14 cellular contexts compared by ENCODE assay signal in the genomic region with DNA sequence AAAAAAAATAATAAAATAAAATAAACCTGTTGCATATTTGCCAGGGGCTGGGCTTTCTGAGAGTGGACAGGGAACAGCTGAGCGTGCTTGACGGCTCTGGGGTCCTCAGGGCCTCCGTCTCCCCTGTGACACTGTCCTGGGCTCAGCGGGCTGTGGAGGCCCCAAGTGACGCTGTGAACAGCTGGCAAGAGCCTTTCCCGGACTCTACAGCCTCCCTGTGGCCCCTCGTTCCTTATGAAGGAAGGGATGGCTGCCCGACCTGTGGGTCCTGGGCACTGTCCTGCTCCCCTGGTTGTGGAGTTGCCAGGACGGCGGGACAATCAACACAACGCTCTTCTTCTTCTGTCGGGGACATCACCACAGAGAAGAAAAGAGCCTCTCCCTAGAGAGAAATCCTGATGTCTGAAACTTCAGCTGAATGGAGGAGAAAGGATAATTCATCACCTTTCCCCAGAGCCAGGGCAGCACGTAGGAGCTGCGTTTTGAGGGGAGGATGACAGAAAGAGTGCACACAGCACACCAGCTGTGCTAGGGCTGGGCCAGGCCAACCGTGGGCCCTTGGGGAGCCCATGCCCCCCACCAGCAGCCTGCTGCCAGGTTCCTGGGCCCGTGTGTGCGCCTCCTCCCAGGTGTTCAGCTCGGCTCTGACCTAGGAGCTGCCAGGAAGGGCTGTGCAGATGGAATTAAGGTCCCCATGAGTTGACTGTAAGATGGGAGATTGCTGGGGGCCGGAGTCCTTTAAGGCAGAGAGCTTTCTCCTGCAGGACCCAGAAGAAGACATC. TPM values are rescaled to one million over a fixed set of nuclear protein-coding genes. Genes with fewer than 3 reads are reported as not detected.
A peak's percentile ranks its signal among the peaks of the same experiment; 100 is the strongest.
DNase-seq lines count a peak whose midpoint lies in the region; ATAC-seq, FAIRE-seq and TF ChIP-seq lines count a peak whose summit lies in the region.
"Had no signal": no experiment of that assay in that cellular context is flagged by ENCODE, and none has a peak within 500 bp of the region (broad histone marks: within the 10 kb centered on the region; RNA-seq: fewer than 3 reads in every experiment).

No MANE protein-coding gene starts in this region.

- TF ChIP-seq CTCF in MM.1S (IDR thresholded peaks at IDR 0.05; ENCODE audit: low read length) (no peak), H1 (IDR thresholded peaks at IDR 0.05; ENCODE audit: control extremely low read depth in 1 of 3, insufficient read depth in 1 of 3, low read depth in 1 of 3, low read length in 3 of 3) (no peak)

- H4K91ac ChIP-seq in H1 (replicated peaks; ENCODE audit: insufficient read length, low read length), result no peak overlapping the region

- no peak for DNase-seq in activated naive CD8-positive, alpha-beta T cell treated with anti-CD3 and anti-CD28 coated beads for 36 hours
- DNase-seq in MM.1S, result no peak
- DNase-seq in H1 (ENCODE audit: low read depth in 1 of 2, low spot score in 2 of 2), result no peak
- DNase-seq in GM19238 (ENCODE audit: insufficient read length, low spot score), result no peak
- DNase-seq in GM03348 (ENCODE audit: low spot score), result no peak
- DNase-seq: BE2C, DMS153, EL, NCI-H1048, NCI-H2107, NCI-H446, PC-3 had no signal

- H2AFZ ChIP-seq in MM.1S (ENCODE audit: low read length) (no peak overlapping the region), H1 (ENCODE audit: low read length) (no peak overlapping the region)

- TF ChIP-seq RAD21 in H1 (IDR thresholded peaks at IDR 0.05 in 1 of 2, conservative IDR thresholded peaks at IDR 0.05 in 1 of 2; ENCODE audit: low read depth in 2 of 2, low read length in 2 of 2), result no peak

- peak overlapping the region; percentile 51 for H3K27ac Mint-ChIP-seq in activated naive CD8-positive, alpha-beta T cell
- H3K27ac Mint-ChIP-seq in activated naive CD8-positive, alpha-beta T cell treated with anti-CD3 and anti-CD28 coated beads for 36 hours, result no peak overlapping the region

- no peaks in the 10 kb centered on the region for H3K79me2 ChIP-seq in MM.1S (ENCODE audit: low read length)
- no peaks in the 10 kb centered on the region for H3K79me2 ChIP-seq in H1 (ENCODE audit: control insufficient read depth in 1 of 2, insufficient read depth in 2 of 2, low read length in 2 of 2)

- H4K5ac ChIP-seq in H1 (ENCODE audit: insufficient read length, low read depth, low read length), result no peak overlapping the region

- H2AK5ac ChIP-seq in H1 (ENCODE audit: low read depth, low read length), result no peak overlapping the region

- H3K4me1 Mint-ChIP-seq in activated naive CD8-positive, alpha-beta T cell (ENCODE audit: low read depth), result peaks cover 38% of the 10 kb centered on the region
- peaks cover 48% of the 10 kb centered on the region for H3K4me1 Mint-ChIP-seq in activated naive CD8-positive, alpha-beta T cell treated with anti-CD3 and anti-CD28 coated beads for 36 hours

- H4K20me1 ChIP-seq in MM.1S (ENCODE audit: insufficient read depth, low read length) (no peaks in the 10 kb centered on the region), H1 (replicated peaks in 1 of 2; ENCODE audit: control insufficient read depth in 1 of 2, insufficient read depth in 2 of 2, low read length in 2 of 2) (no peaks in the 10 kb centered on the region)

- no peak overlapping the region for H3K56ac ChIP-seq in H1 (replicated peaks; ENCODE audit: insufficient read length, low read depth, low read length)

- no peak for TF ChIP-seq POLR2A in H1 (IDR thresholded peaks at IDR 0.05; ENCODE audit: control extremely low read depth in 1 of 2, low read depth in 2 of 2, low read length in 2 of 2)

- CTCF ChIA-PET in H1 (lab: Charles Lee; ENCODE audit: partially characterized antibody), result interaction anchor here (0.6 to 6.4 kb wide), 12 partner anchors 9 to 234 kb away, joined by 3 to 51 read pairs (median 4); partner anchors contain the start of gene PFKFB3

- H3K27me3 ChIP-seq in MM.1S (replicated peaks; ENCODE audit: insufficient read depth, low read length), result peaks cover 30% of the 10 kb centered on the region
- 0 out of 7 replicates have a peak, but pooled peaks cover 0 to 2% (median 0%) of the 10 kb centered on the region in 4 experiments for H3K27me3 ChIP-seq in H1 (replicated peaks in 1 of 4; ENCODE audit: control insufficient read depth in 3 of 4, extremely low read depth in 1 of 4, insufficient read depth in 3 of 4, low read length in 3 of 4)

- H3K23ac ChIP-seq in H1 (ENCODE audit: insufficient read length), result no peak overlapping the region

- H3K4me2 ChIP-seq in MM.1S (ENCODE audit: low read depth, low read length), result peak overlapping the region; percentile 10; the same call in 1 of the 2 replicates
- H3K4me2 ChIP-seq in H1 (ENCODE audit: insufficient read depth in 1 of 2, low read depth in 2 of 2, low read length in 2 of 2), result no peak overlapping the region

- H3K23me2 ChIP-seq in H1 (ENCODE audit: low read depth, low read length), result no peaks in the 10 kb centered on the region

- no peaks in the 10 kb centered on the region for H3K79me1 ChIP-seq in H1 (ENCODE audit: low read depth, low read length)

- no peak overlapping the region for H2BK120ac ChIP-seq in H1 (replicated peaks; ENCODE audit: low read depth, low read length)

- H3K4me3 ChIP-seq in MM.1S (ENCODE audit: low read length) (no peak overlapping the region), H1 (ENCODE audit: extremely low read depth in 1 of 4, insufficient read depth in 2 of 4, low read depth in 3 of 4, low read length in 4 of 4) (no peak overlapping the region)

- WGBS in H1 (ENCODE audit: extremely low coverage in 1 of 2, insufficient coverage in 1 of 2, insufficient read length in 1 of 2, insufficient replicate concordance in 2 of 2, low coverage in 1 of 2, low lambda C conversion rate in 2 of 2, missing lambda C conversion rate in 1 of 2), 2 experiments, result 87% methylated on average over 19 of the region's 19 CpGs; no CpG with 5 or more reads in 1 of the 2 experiments

- no peaks in the 10 kb centered on the region for H3K9me2 ChIP-seq in MM.1S (replicated peaks; ENCODE audit: insufficient read depth, low read length)

- H3K9ac ChIP-seq in MM.1S (ENCODE audit: low read length) (no peak overlapping the region), H1 (replicated peaks in 1 of 4; ENCODE audit: extremely low read depth in 1 of 4, low read depth in 3 of 4, low read length in 3 of 4) (no peak overlapping the region)

- peak overlapping the region; percentile 9; the same call in 1 of the 2 replicates for H4K8ac ChIP-seq in H1 (ENCODE audit: extremely low read depth, insufficient read depth, low read length)

- H3K4ac ChIP-seq in H1 (replicated peaks; ENCODE audit: insufficient read length, low read depth, low read length), result no peak overlapping the region

- H3K4me3 Mint-ChIP-seq in activated naive CD8-positive, alpha-beta T cell, result no peak overlapping the region
- no peak overlapping the region for H3K4me3 Mint-ChIP-seq in activated naive CD8-positive, alpha-beta T cell treated with anti-CD3 and anti-CD28 coated beads for 36 hours

- POLR2A ChIA-PET in H1 (lab: Charles Lee; ENCODE audit: partially characterized antibody), result interaction anchor here (0.9 to 1.8 kb wide), 5 partner anchors 10 to 68 kb away, joined by 3 to 9 read pairs (median 4); partner anchors contain the start of gene PFKFB3

- H2BK15ac ChIP-seq in H1 (ENCODE audit: low read length), result no peak overlapping the region

- H3K9me3 ChIP-seq in MM.1S (replicated peaks; ENCODE audit: insufficient read depth, low read length) (no peaks in the 10 kb centered on the region), H1 (ENCODE audit: insufficient read depth in 2 of 2, low read depth in 1 of 2, low read length in 1 of 2) (no peaks in the 10 kb centered on the region)
- H3K9me3 ChIP-seq: BE2C had no signal

- H3K14ac ChIP-seq in H1 (ENCODE audit: insufficient read length), result no peak overlapping the region

- no peak overlapping the region for H3K18ac ChIP-seq in H1 (ENCODE audit: extremely low read depth, low read length)

- H2BK20ac ChIP-seq in H1 (ENCODE audit: low read length), result no peak overlapping the region

- no peaks in the 10 kb centered on the region for H3F3A ChIP-seq in MM.1S (ENCODE audit: insufficient read depth, low read length)

- H2BK12ac ChIP-seq in H1 (ENCODE audit: low read depth, low read length), result no peak overlapping the region

- ATAC-seq in esophagus mucosa, result no peak
- ATAC-seq: PC-3 had no signal

- TF ChIP-seq EP300 in H1 (IDR thresholded peaks at IDR 0.05; ENCODE audit: borderline replicate concordance in 1 of 2, low read depth in 2 of 2, low read length in 2 of 2), result no peak

- FAIRE-seq in H1 (lab: Jason Lieb, UNC), result no peak

- no peaks in the 10 kb centered on the region for H3K27me3 Mint-ChIP-seq in activated naive CD8-positive, alpha-beta T cell
- H3K27me3 Mint-ChIP-seq in activated naive CD8-positive, alpha-beta T cell treated with anti-CD3 and anti-CD28 coated beads for 36 hours, result peaks cover 8% of the 10 kb centered on the region

- no peaks in the 10 kb centered on the region for H3K9me3 Mint-ChIP-seq in activated naive CD8-positive, alpha-beta T cell (ENCODE audit: low read depth)
- H3K9me3 Mint-ChIP-seq in activated naive CD8-positive, alpha-beta T cell treated with anti-CD3 and anti-CD28 coated beads for 36 hours, result no peaks in the 10 kb centered on the region

- H3K27ac ChIP-seq in MM.1S (ENCODE audit: low read length), result no peak overlapping the region
- no peak overlapping the region for H3K27ac ChIP-seq in H1 (ENCODE audit: low read depth, low read length)

- no peaks in the 10 kb centered on the region for H3K4me1 ChIP-seq in MM.1S (ENCODE audit: low read length)
- H3K4me1 ChIP-seq in H1 (replicated peaks in 1 of 4; ENCODE audit: control insufficient read depth in 3 of 4, insufficient read depth in 4 of 4, low read length in 3 of 4), result peaks cover 0 to 8% (median 1%) of the 10 kb centered on the region in 4 experiments; a peak in 3 of 7 replicates
- H3K4me1 ChIP-seq: BE2C had no signal

- H3K36me3 Mint-ChIP-seq in activated naive CD8-positive, alpha-beta T cell, result no peaks in the 10 kb centered on the region
- H3K36me3 Mint-ChIP-seq in activated naive CD8-positive, alpha-beta T cell treated with anti-CD3 and anti-CD28 coated beads for 36 hours, result no peaks in the 10 kb centered on the region

- no peaks in the 10 kb centered on the region for H3K36me3 ChIP-seq in MM.1S (replicated peaks; ENCODE audit: insufficient read depth, low read length)
- H3K36me3 ChIP-seq in H1 (ENCODE audit: control insufficient read depth in 2 of 4, insufficient read depth in 4 of 4, low read length in 3 of 4), result no peaks in the 10 kb centered on the region
- H3K36me3 ChIP-seq: BE2C had no signal

- no peak overlapping the region for H2BK5ac ChIP-seq in H1 (ENCODE audit: low read depth, low read length)

RNA-seq across cellular contexts. Expression of gene RBM17, which starts 45.5 kb away (rescaled TPM):
- total RNA-seq in activated naive CD8-positive, alpha-beta T cell treated with anti-CD3 and anti-CD28 coated beads for 36 hours, result 100 to 1,000 TPM; 337 to 355 TPM
- 120 and 128 TPM in 2 replicates for total RNA-seq in H1 (2021; fragmentation: NEBNext Ultra II Directional; extraction: Animal tissue kit (Norgen Biotek cat#: 25700))
- 15.7 and 22.9 TPM in 2 replicates for polyA plus RNA-seq in H1 (2011; rRNA removed)
- 46.4 TPM for polyA plus RNA-seq in H1 (2011; cell fraction: cytosol; rRNA removed)
- polyA plus RNA-seq in H1 (2011; cell fraction: nucleus; rRNA removed), result 85.1 TPM
- polyA plus RNA-seq in H1 (2012, experiment 1 of 2), result 97.6 to 142 TPM (median 112 TPM) in 4 replicates
- polyA plus RNA-seq in H1 (2012, experiment 2 of 2), result 18.0 TPM
- polyA plus RNA-seq in H1 (2013, experiment 1 of 2), result 105 TPM
- polyA plus RNA-seq in H1 (2013, experiment 2 of 2), result 105 TPM
- 23.0 and 32.3 TPM in 2 replicates for polyA minus RNA-seq in H1 (2011; rRNA and poly(A)+ RNA removed)
- 26.4 TPM for polyA minus RNA-seq in H1 (2011; cell fraction: cytosol; rRNA and poly(A)+ RNA removed)
- polyA minus RNA-seq in H1 (2011; cell fraction: nucleus; rRNA and poly(A)+ RNA removed), result 41.5 TPM
- 57.5 TPM for total RNA-seq in esophagus mucosa
